2 cellular contexts compared by ENCODE assay signal in the genomic region with DNA sequence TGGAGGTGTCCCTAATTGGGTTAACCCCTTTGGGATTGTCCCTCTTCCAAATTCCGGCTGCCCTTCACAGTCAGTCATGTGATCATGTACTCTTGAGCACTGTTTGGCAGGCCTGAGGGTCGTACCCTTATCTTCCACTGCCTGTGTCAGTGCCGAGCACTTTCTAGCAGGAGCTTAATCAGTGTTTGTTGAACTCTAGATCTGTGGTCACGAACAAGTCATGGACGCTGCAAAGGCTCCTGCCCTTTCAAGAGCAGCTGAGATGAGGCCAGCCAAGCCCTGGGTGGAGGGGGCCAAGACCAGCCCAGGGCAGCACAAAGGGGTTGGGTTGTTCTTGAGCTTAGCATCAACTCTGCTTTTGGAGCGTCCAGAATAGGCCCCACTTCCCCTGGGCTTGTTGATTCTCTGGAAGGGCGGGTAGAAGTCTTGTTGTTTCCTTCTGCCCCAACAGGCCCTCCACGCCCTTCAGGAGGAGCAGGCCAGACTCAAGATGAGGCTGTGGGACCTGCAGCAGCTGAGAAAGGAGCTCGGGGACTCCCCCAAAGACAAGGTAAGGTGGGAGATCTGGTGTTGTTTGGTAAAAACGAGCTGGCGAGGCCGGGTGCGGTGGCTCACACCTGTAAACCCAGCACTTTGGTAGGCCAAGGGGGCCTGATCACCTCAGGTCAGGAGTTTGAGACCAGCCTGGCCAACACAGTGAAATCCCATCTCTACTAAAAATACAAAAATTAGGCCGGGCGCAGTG.
TF ChIP-seq lines count a peak whose summit lies in the region.

No MANE protein-coding gene starts in this region.

TF ChIP-seq in IMR-90, 13 proteins besides CTCF, POLR2A, EP300 and RAD21:
- TF ChIP-seq, protein P1, sequence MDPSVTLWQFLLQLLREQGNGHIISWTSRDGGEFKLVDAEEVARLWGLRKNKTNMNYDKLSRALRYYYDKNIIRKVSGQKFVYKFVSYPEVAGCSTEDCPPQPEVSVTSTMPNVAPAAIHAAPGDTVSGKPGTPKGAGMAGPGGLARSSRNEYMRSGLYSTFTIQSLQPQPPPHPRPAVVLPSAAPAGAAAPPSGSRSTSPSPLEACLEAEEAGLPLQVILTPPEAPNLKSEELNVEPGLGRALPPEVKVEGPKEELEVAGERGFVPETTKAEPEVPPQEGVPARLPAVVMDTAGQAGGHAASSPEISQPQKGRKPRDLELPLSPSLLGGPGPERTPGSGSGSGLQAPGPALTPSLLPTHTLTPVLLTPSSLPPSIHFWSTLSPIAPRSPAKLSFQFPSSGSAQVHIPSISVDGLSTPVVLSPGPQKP (IDR thresholded peaks at IDR 0.05; ENCODE audit: borderline replicate concordance, low read depth, low read length) = no peak
- no peak for TF ChIP-seq CEBPB (IDR thresholded peaks at IDR 0.05; ENCODE audit: low read depth, low read length)
- no peak for TF ChIP-seq CHD1 (IDR thresholded peaks at IDR 0.05; ENCODE audit: low read depth, low read length)
- TF ChIP-seq FOS (IDR thresholded peaks at IDR 0.05; ENCODE audit: low read depth, low read length) = no peak
- no peak for TF ChIP-seq MXI1 (IDR thresholded peaks at IDR 0.05; ENCODE audit: borderline replicate concordance, low read depth, low read length)
- TF ChIP-seq MAFK (IDR thresholded peaks at IDR 0.05; ENCODE audit: low read depth, low read length) = no peak
- no peak for TF ChIP-seq MAZ (IDR thresholded peaks at IDR 0.05; ENCODE audit: borderline replicate concordance, low read depth, low read length)
- no peak for TF ChIP-seq BHLHE40 (IDR thresholded peaks at IDR 0.05; ENCODE audit: low read depth, low read length)
- TF ChIP-seq RCOR1 (IDR thresholded peaks at IDR 0.05; ENCODE audit: insufficient replicate concordance, low read length) = no peak
- TF ChIP-seq RFX5 (IDR thresholded peaks at IDR 0.05; ENCODE audit: low read depth, low read length) = no peak
- TF ChIP-seq, protein P2, sequence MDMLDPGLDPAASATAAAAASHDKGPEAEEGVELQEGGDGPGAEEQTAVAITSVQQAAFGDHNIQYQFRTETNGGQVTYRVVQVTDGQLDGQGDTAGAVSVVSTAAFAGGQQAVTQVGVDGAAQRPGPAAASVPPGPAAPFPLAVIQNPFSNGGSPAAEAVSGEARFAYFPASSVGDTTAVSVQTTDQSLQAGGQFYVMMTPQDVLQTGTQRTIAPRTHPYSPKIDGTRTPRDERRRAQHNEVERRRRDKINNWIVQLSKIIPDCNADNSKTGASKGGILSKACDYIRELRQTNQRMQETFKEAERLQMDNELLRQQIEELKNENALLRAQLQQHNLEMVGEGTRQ (IDR thresholded peaks at IDR 0.05; ENCODE audit: low read depth, low read length) = no peak
- TF ChIP-seq SMC3 (IDR thresholded peaks at IDR 0.05; ENCODE audit: low read depth, low read length) = no peak
- TF ChIP-seq NFE2L2 (IDR thresholded peaks at IDR 0.05; ENCODE audit: low read depth, low read length) = no peak
TF ChIP-seq in IMR-90: peak in this region for 0.

TF ChIP-seq in liver, 16 proteins besides CTCF, POLR2A, EP300 and RAD21:
- TF ChIP-seq HNF4G (IDR thresholded peaks at IDR 0.05) = no peak
- TF ChIP-seq GABPA (IDR thresholded peaks at IDR 0.05 in 1 of 2, conservative IDR thresholded peaks at IDR 0.05 in 1 of 2) = no peak
- TF ChIP-seq FOXA1 (IDR thresholded peaks at IDR 0.05) = no peak
- no peak for TF ChIP-seq SP1 (IDR thresholded peaks at IDR 0.05)
- TF ChIP-seq, protein P3, sequence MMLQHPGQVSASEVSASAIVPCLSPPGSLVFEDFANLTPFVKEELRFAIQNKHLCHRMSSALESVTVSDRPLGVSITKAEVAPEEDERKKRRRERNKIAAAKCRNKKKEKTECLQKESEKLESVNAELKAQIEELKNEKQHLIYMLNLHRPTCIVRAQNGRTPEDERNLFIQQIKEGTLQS (IDR thresholded peaks at IDR 0.05) = no peak
- TF ChIP-seq, protein P4, sequence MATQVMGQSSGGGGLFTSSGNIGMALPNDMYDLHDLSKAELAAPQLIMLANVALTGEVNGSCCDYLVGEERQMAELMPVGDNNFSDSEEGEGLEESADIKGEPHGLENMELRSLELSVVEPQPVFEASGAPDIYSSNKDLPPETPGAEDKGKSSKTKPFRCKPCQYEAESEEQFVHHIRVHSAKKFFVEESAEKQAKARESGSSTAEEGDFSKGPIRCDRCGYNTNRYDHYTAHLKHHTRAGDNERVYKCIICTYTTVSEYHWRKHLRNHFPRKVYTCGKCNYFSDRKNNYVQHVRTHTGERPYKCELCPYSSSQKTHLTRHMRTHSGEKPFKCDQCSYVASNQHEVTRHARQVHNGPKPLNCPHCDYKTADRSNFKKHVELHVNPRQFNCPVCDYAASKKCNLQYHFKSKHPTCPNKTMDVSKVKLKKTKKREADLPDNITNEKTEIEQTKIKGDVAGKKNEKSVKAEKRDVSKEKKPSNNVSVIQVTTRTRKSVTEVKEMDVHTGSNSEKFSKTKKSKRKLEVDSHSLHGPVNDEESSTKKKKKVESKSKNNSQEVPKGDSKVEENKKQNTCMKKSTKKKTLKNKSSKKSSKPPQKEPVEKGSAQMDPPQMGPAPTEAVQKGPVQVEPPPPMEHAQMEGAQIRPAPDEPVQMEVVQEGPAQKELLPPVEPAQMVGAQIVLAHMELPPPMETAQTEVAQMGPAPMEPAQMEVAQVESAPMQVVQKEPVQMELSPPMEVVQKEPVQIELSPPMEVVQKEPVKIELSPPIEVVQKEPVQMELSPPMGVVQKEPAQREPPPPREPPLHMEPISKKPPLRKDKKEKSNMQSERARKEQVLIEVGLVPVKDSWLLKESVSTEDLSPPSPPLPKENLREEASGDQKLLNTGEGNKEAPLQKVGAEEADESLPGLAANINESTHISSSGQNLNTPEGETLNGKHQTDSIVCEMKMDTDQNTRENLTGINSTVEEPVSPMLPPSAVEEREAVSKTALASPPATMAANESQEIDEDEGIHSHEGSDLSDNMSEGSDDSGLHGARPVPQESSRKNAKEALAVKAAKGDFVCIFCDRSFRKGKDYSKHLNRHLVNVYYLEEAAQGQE (IDR thresholded peaks at IDR 0.05) = no peak
- TF ChIP-seq NR2F2 (IDR thresholded peaks at IDR 0.05) = peak; percentile 52
- TF ChIP-seq FOXA2 (IDR thresholded peaks at IDR 0.05) = no peak
- TF ChIP-seq JUND (IDR thresholded peaks at IDR 0.05) = no peak
